Comparison of ENCODE assay signal across 11 cellular contexts in genomic region chr5:132001647-132002561, GRCh38. TPM values are rescaled to one million over a fixed set of nuclear protein-coding genes. Genes with fewer than 3 reads are reported as not detected.
DNase-seq lines count a peak whose midpoint lies in the region; ATAC-seq and TF ChIP-seq lines count a peak whose summit lies in the region.
"Had no signal": no experiment of that assay in that cellular context is flagged by ENCODE, and none has a peak within 500 bp of the region (broad histone marks: within the 10 kb centered on the region; RNA-seq: fewer than 3 reads in every experiment).

No MANE protein-coding gene starts in this region.

- peak; percentile 65 for DNase-seq in Calu3
- peak; percentile 34 for DNase-seq in mesenchymal stem cell
- DNase-seq in stimulated activated naive CD4-positive, alpha-beta T cell treated with Interleukin-2 at 50 U/mL for 16 hours (lab: John Stamatoyannopoulos, UW): no peak
- DNase-seq in stimulated activated naive CD4-positive, alpha-beta T cell (lab: John Stamatoyannopoulos, UW): no peak
- DNase-seq: colonic mucosa, MG63 had no signal

- no peak overlapping the region for H3K14ac ChIP-seq in mesenchymal stem cell (ENCODE audit: low read length in 2 of 2)

- H3K79me1 ChIP-seq in mesenchymal stem cell (replicated peaks; ENCODE audit: low read length, poor library complexity, severe bottlenecking): no peaks in the 10 kb centered on the region

- no peak overlapping the region for H2BK15ac ChIP-seq in mesenchymal stem cell (ENCODE audit: low read depth, poor library complexity, severe bottlenecking)

- no peak overlapping the region for H3K18ac ChIP-seq in mesenchymal stem cell (ENCODE audit: low read depth in 1 of 2, low read length in 2 of 2)

- H3K4me3 Mint-ChIP-seq in Calu3 (ENCODE audit: low read depth, unreplicated experiment): no peak overlapping the region

- no peak overlapping the region for H3K9ac ChIP-seq in mesenchymal stem cell (ENCODE audit: low read length)

- CTCF ChIA-PET in Calu3 (lab: Charles Lee): interaction anchor here (0.5 to 1.2 kb wide), 6 partner anchors 10 to 486 kb away, joined by 3 to 4 read pairs (median 3); no protein-coding TSS in a partner anchor

- BruUV-seq in Calu3 (replicated peaks; lab: Mats Ljungman, UMichigan): no TSS peak

- no peak overlapping the region for H4K91ac ChIP-seq in mesenchymal stem cell (ENCODE audit: low read length)

- no peak for TF ChIP-seq CTCF in Calu3 (IDR thresholded peaks at IDR 0.05; ENCODE audit: unreplicated experiment)

- H2AK5ac ChIP-seq in mesenchymal stem cell (ENCODE audit: low read length, severe bottlenecking): no peak overlapping the region

- no peak for TF ChIP-seq EP300 in Ishikawa (IDR thresholded peaks at IDR 0.05; ENCODE audit: borderline replicate concordance)

- no peaks in the 10 kb centered on the region for H3K36me3 ChIP-seq in mesenchymal stem cell (ENCODE audit: control insufficient read depth in 1 of 2, insufficient read depth in 2 of 2, low read depth in 1 of 2, low read length in 2 of 2)
- H3K36me3 ChIP-seq: colonic mucosa, MG63, Peyer's patch had no signal

- no peak overlapping the region for H2BK12ac ChIP-seq in mesenchymal stem cell (ENCODE audit: low read length in 2 of 2)

- peaks cover 7 to 50% of the 10 kb centered on the region in 2 experiments for H3K27me3 ChIP-seq in mesenchymal stem cell (ENCODE audit: control insufficient read depth in 1 of 2, insufficient read depth in 1 of 2, low read length in 2 of 2)
- H3K27me3 ChIP-seq: colonic mucosa, MG63, Peyer's patch had no signal

- H3K27ac ChIP-seq in cingulate gyrus (ENCODE audit: low read depth, low read length): peak overlapping the region; percentile 78
- no peak overlapping the region for H3K27ac ChIP-seq in mesenchymal stem cell (ENCODE audit: low read length, poor library complexity, severe bottlenecking)
- H3K27ac ChIP-seq: colonic mucosa, Peyer's patch had no signal

- H3K27me3 Mint-ChIP-seq in Calu3 (ENCODE audit: unreplicated experiment): no peaks in the 10 kb centered on the region

- H2BK120ac ChIP-seq in mesenchymal stem cell (ENCODE audit: low read depth, low read length): no peak overlapping the region

- TF ChIP-seq RAD21 in Ishikawa (IDR thresholded peaks at IDR 0.05; ENCODE audit: low read depth): no peak

- no peak overlapping the region for H2BK5ac ChIP-seq in mesenchymal stem cell (ENCODE audit: low read depth, low read length, poor library complexity, severe bottlenecking)

- ATAC-seq in GM18870 (IDR thresholded peaks at IDR 0.05; ENCODE audit: unreplicated experiment): no peak
- ATAC-seq in GM21529 (IDR thresholded peaks at IDR 0.05; ENCODE audit: unreplicated experiment): no peak

- H3K4me3 ChIP-seq in mesenchymal stem cell (ENCODE audit: insufficient read depth in 1 of 2, low read depth in 1 of 2, low read length in 2 of 2): no peak overlapping the region
- H3K4me3 ChIP-seq: colonic mucosa, MG63, Peyer's patch had no signal

- H3K4me1 Mint-ChIP-seq in Calu3 (ENCODE audit: low read depth, unreplicated experiment): peaks cover 32% of the 10 kb centered on the region

- no peak overlapping the region for H3K27ac Mint-ChIP-seq in Calu3 (ENCODE audit: unreplicated experiment)

- no peak overlapping the region for H3K4ac ChIP-seq in mesenchymal stem cell (ENCODE audit: low read depth in 1 of 2, low read length in 2 of 2)

- peaks cover 4% of the 10 kb centered on the region for H3K4me1 ChIP-seq in mesenchymal stem cell (ENCODE audit: control insufficient read depth, insufficient read depth, low read depth, low read length)
- H3K4me1 ChIP-seq: colonic mucosa had no signal

- WGBS in mesenchymal stem cell: 46% methylated on average over 11 of the region's 11 CpGs

- H4K8ac ChIP-seq in mesenchymal stem cell (ENCODE audit: low read length): no peak overlapping the region

- no peak overlapping the region for H2AFZ ChIP-seq in mesenchymal stem cell (ENCODE audit: low read depth, low read length)

- intact Hi-C loops in Calu3 (cut with micrococcal nuclease; ENCODE audit: unreplicated experiment): no loop called here

- H3K9me3 Mint-ChIP-seq in Calu3 (ENCODE audit: low read depth, unreplicated experiment): no peaks in the 10 kb centered on the region

- no peaks in the 10 kb centered on the region for H3K36me3 Mint-ChIP-seq in Calu3 (ENCODE audit: insufficient read depth, unreplicated experiment)

- no peaks in the 10 kb centered on the region for H3K9me3 ChIP-seq in mesenchymal stem cell (ENCODE audit: control insufficient read depth, low read length)
- H3K9me3 ChIP-seq: colonic mucosa, MG63, Peyer's patch had no signal

- H3K23ac ChIP-seq in mesenchymal stem cell (ENCODE audit: low read length in 2 of 2): peak overlapping the region in 1 of 2 experiments; percentile 24

- H3K4me2 ChIP-seq in mesenchymal stem cell (ENCODE audit: low read length, poor library complexity, severe bottlenecking): no peak overlapping the region

TF ChIP-seq in Ishikawa, 13 proteins besides CTCF, POLR2A, EP300 and RAD21:
- TF ChIP-seq TAF1 (IDR thresholded peaks at IDR 0.05; ENCODE audit: low read depth): no peak
- no peak for TF ChIP-seq EGR1 (IDR thresholded peaks at IDR 0.05)
- TF ChIP-seq, protein P1, sequence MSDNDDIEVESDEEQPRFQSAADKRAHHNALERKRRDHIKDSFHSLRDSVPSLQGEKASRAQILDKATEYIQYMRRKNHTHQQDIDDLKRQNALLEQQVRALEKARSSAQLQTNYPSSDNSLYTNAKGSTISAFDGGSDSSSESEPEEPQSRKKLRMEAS (IDR thresholded peaks at IDR 0.05): peak; percentile 58; the same call in 1 of the 2 replicates
- no peak for TF ChIP-seq NFIC (IDR thresholded peaks at IDR 0.05)

RNA-seq across cellular contexts. Expression of gene ACSL6, which starts 9.6 kb away (rescaled TPM):
- 0.24 and 0.86 TPM in 2 replicates for total RNA-seq in Calu3 (2022)
- 0.03 TPM for polyA plus RNA-seq in mesenchymal stem cell (2013, experiment 1 of 2)
- not detected for polyA plus RNA-seq in mesenchymal stem cell (2013, experiment 2 of 2)

RNA-seq across cellular contexts. Expression of gene MEIKIN, which starts 56.4 kb away (rescaled TPM):
- total RNA-seq in Calu3 (2022): not detected in 2 replicates
- polyA plus RNA-seq in mesenchymal stem cell (2013, experiment 1 of 2): not detected
- polyA plus RNA-seq in mesenchymal stem cell (2013, experiment 2 of 2): not detected
- total RNA-seq: colonic mucosa, Peyer's patch had no signal

RNA-seq across cellular contexts. Expression of gene IL3, which starts 58.6 kb away (rescaled TPM):
- total RNA-seq in Calu3 (2022): not detected in 2 replicates
- not detected for polyA plus RNA-seq in mesenchymal stem cell (2013, experiment 1 of 2)
- polyA plus RNA-seq in mesenchymal stem cell (2013, experiment 2 of 2): not detected
- total RNA-seq: Peyer's patch had no signal

Comparison
In these comparisons a context has a peak if more than half of its experiments do, and no peak if none do; other contexts are left out.
1. DNase-seq: peak in Calu3 (single experiment) and mesenchymal stem cell (single experiment); none in stimulated activated naive CD4-positive, alpha-beta T cell treated with Interleukin-2 at 50 U/mL for 16 hours (single experiment) and stimulated activated naive CD4-positive, alpha-beta T cell (0 of 6).